ENCODE assay signal across 22 cellular contexts in the genomic region with DNA sequence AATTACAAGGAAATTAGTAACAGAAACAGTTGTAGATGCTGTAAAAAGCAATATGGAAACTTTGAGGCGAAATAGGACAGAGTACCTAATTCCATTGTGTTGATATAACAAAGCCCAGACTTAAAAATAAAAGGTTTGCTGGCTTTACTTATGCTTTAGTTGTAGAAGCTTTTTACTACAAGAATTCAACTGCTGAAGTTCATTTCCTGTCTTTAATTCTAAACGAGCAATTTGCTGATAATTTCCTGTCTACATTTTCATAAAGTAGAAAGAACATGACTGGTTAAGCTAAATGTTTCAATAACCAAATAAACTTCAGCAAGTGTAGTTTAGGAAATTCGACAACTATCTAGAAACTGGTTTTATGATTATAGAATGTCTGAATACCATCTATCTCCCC.
DNase-seq lines count a peak whose midpoint lies in the region; ATAC-seq and TF ChIP-seq lines count a peak whose summit lies in the region.
"Had no signal": no experiment of that assay in that cellular context is flagged by ENCODE, and none has a peak within 500 bp of the region (broad histone marks: within the 10 kb centered on the region; RNA-seq: fewer than 3 reads in every experiment).

No MANE protein-coding gene starts in this region.

- CTCF ChIA-PET in SK-N-SH (lab: Yijun Ruan, JAX): interaction anchor here (3.1 kb wide), 1 partner anchor 91 kb away, joined by 9 read pairs; no protein-coding TSS in a partner anchor

- TF ChIP-seq POLR2A in lower leg skin (IDR thresholded peaks at IDR 0.05): no peak

- H3K4me3 Mint-ChIP-seq in HFFc6: no peak overlapping the region
- H3K4me3 Mint-ChIP-seq in endothelial cell (ENCODE audit: unreplicated experiment): peak overlapping the region; percentile 10
- H3K4me3 Mint-ChIP-seq: CD8-positive, alpha-beta memory T cell had no signal

- H3K9me2 ChIP-seq in SK-N-SH: no peaks in the 10 kb centered on the region

- H3K4me2 ChIP-seq in SK-N-SH: no peak overlapping the region
- H3K4me2 ChIP-seq in smooth muscle cell: no peak overlapping the region

- TF ChIP-seq EP300 in SK-N-SH (IDR thresholded peaks at IDR 0.05; ENCODE audit: borderline replicate concordance in 1 of 2, low read depth in 1 of 2, low read length in 1 of 2): no peak

- H3K36me3 ChIP-seq in SK-N-SH (replicated peaks in 1 of 2; ENCODE audit: control insufficient read depth in 1 of 2, insufficient read depth in 2 of 2, low read length in 1 of 2) (no peaks in the 10 kb centered on the region), smooth muscle cell (ENCODE audit: low read depth) (no peaks in the 10 kb centered on the region)
- H3K36me3 ChIP-seq: Peyer's patch, SJSA1 had no signal

- H3K79me2 ChIP-seq in SK-N-SH (ENCODE audit: insufficient read depth) (no peaks in the 10 kb centered on the region), smooth muscle cell (ENCODE audit: low read depth) (no peaks in the 10 kb centered on the region)

- H3K4me1 Mint-ChIP-seq in HFFc6 (ENCODE audit: low read depth) (peaks cover 81% of the 10 kb centered on the region), endothelial cell (ENCODE audit: unreplicated experiment) (peaks cover 47% of the 10 kb centered on the region)

- H3K27me3 Mint-ChIP-seq in HFFc6 (ENCODE audit: insufficient read depth) (no peaks in the 10 kb centered on the region; the same call in 1 of the 2 replicates), endothelial cell (ENCODE audit: unreplicated experiment) (no peaks in the 10 kb centered on the region)
- H3K27me3 Mint-ChIP-seq: CD8-positive, alpha-beta memory T cell had no signal

- H3K27ac Mint-ChIP-seq in HFFc6 (peak overlapping the region; percentile 20; the same call in 1 of the 2 replicates), endothelial cell (ENCODE audit: unreplicated experiment) (peak overlapping the region; percentile 95)
- H3K27ac Mint-ChIP-seq: CD8-positive, alpha-beta memory T cell had no signal

- H3K4me3 ChIP-seq in SK-N-SH (ENCODE audit: low read depth in 2 of 2, low read length in 1 of 2) (no peak overlapping the region), smooth muscle cell (no peak overlapping the region), lower leg skin (ENCODE audit: low read depth, poor library complexity, severe bottlenecking) (no peak overlapping the region)
- H3K4me3 ChIP-seq: K562, Peyer's patch, SJSA1 had no signal

- 83% methylated on average over 3 of the region's 3 CpGs for WGBS in SK-N-SH (ENCODE audit: low lambda C conversion rate)
- WGBS in smooth muscle cell (ENCODE audit: low lambda C conversion rate): 57% methylated on average over 3 of the region's 3 CpGs
- 54 to 62% methylated on average over 3 of the region's 3 CpGs for WGBS in lower leg skin, 2 donors

- H3K4me1 ChIP-seq in SK-N-SH (ENCODE audit: control insufficient read depth in 1 of 2, insufficient read depth in 2 of 2, low read depth in 1 of 2, low read length in 1 of 2) (peaks cover 12 to 50% of the 10 kb centered on the region in 2 experiments), smooth muscle cell (ENCODE audit: low read depth) (peaks cover 53% of the 10 kb centered on the region)
- H3K4me1 ChIP-seq: Peyer's patch had no signal

- no peak for DNase-seq in SK-N-SH
- DNase-seq in HFFc6: no peak
- no peak for DNase-seq in endothelial cell (ENCODE audit: low spot score)
- no peak for DNase-seq in smooth muscle cell (lab: John Stamatoyannopoulos, UW; ENCODE audit: unreplicated experiment)
- DNase-seq in amygdala (lab: John Stamatoyannopoulos, UW): no peak
- no peak for DNase-seq in lower leg skin (ENCODE audit: low spot score in 2 of 2)
- DNase-seq in stimulated activated CD4-positive, alpha-beta T cell treated with anti-CD3 and anti-CD28 coated beads, Interleukin-4, amount 100 ng/mL, for 4 hours: no peak
- DNase-seq: CD8-positive, alpha-beta memory T cell; EL; GF-D8; NCI-H1092 treated with DMSO at 0.1 percent for 48 hours; NCI-H2029 treated with DMSO at 0.1 percent for 48 hours; NCI-H226; NCI-H524 treated with DMSO at 0.1 percent for 48 hours; NCI-H82; Peyer's patch; SW 1271 had no signal

- H3K27me3 ChIP-seq in SK-N-SH (ENCODE audit: insufficient read depth) (no peaks in the 10 kb centered on the region), smooth muscle cell (ENCODE audit: low read depth) (no peaks in the 10 kb centered on the region)
- H3K27me3 ChIP-seq: Peyer's patch, SJSA1 had no signal

- no peak for TF ChIP-seq RAD21 in SK-N-SH (IDR thresholded peaks at IDR 0.05; ENCODE audit: low read length)

- intact Hi-C loops in lower leg skin (cut with DNase I; ENCODE audit: low total_unique reads): no loop called here

- peak overlapping the region; percentile 39; the same call in 1 of the 2 replicates for H2AFZ ChIP-seq in SK-N-SH (ENCODE audit: low read depth)
- peak overlapping the region; percentile 73 for H2AFZ ChIP-seq in smooth muscle cell (ENCODE audit: low read depth)

- no peak for ATAC-seq in SK-N-SH treated with all-trans-retinoic acid at 6 μM for 48 hours
- ATAC-seq: K562 had no signal

- POLR2A ChIA-PET in SK-N-SH (lab: Yijun Ruan, JAX): no interaction called here

- H3K9me3 ChIP-seq in SK-N-SH (no peaks in the 10 kb centered on the region), smooth muscle cell (replicated peaks; ENCODE audit: low read depth) (no peaks in the 10 kb centered on the region)
- H3K9me3 ChIP-seq: Peyer's patch, SJSA1 had no signal

- H4K20me1 ChIP-seq in SK-N-SH (ENCODE audit: insufficient read depth) (no peaks in the 10 kb centered on the region), smooth muscle cell (ENCODE audit: low read depth) (no peaks in the 10 kb centered on the region)

- H3F3A ChIP-seq in SK-N-SH (replicated peaks; ENCODE audit: insufficient read depth): peaks cover 26% of the 10 kb centered on the region
- peaks cover 6% of the 10 kb centered on the region for H3F3A ChIP-seq in smooth muscle cell (ENCODE audit: low read depth)

- H3K9ac ChIP-seq in SK-N-SH: no peak overlapping the region
- no peak overlapping the region for H3K9ac ChIP-seq in smooth muscle cell (ENCODE audit: low read depth)

- H3K27ac ChIP-seq in SK-N-SH (ENCODE audit: low read depth in 2 of 2, low read length in 1 of 2) (no peak overlapping the region), smooth muscle cell (ENCODE audit: low read depth) (no peak overlapping the region)
- H3K27ac ChIP-seq: 22Rv1, C4-2B, Peyer's patch, SJSA1 had no signal

- TF ChIP-seq CTCF in SK-N-SH (IDR thresholded peaks at IDR 0.05): no peak
- TF ChIP-seq CTCF in HFFc6 (IDR thresholded peaks at IDR 0.05): no peak
- TF ChIP-seq CTCF in endothelial cell (IDR thresholded peaks at IDR 0.05; ENCODE audit: unreplicated experiment): no peak
- no peak for TF ChIP-seq CTCF in smooth muscle cell (IDR thresholded peaks at IDR 0.05; ENCODE audit: borderline replicate concordance, insufficient read depth, poor library complexity, severe bottlenecking)
- no peak for TF ChIP-seq CTCF in lower leg skin (IDR thresholded peaks at IDR 0.05)

- H3K36me3 Mint-ChIP-seq in HFFc6 (ENCODE audit: low read depth) (no peaks in the 10 kb centered on the region; the same call in 1 of the 2 replicates), endothelial cell (ENCODE audit: low read depth, unreplicated experiment) (no peaks in the 10 kb centered on the region)
- H3K36me3 Mint-ChIP-seq: CD8-positive, alpha-beta memory T cell had no signal

- no peaks in the 10 kb centered on the region for H3K9me3 Mint-ChIP-seq in HFFc6
- no peaks in the 10 kb centered on the region for H3K9me3 Mint-ChIP-seq in endothelial cell (ENCODE audit: unreplicated experiment)

TF ChIP-seq in SK-N-SH, 30 proteins besides CTCF, POLR2A, EP300 and RAD21 (continues in another document):
- TF ChIP-seq, protein P1, sequence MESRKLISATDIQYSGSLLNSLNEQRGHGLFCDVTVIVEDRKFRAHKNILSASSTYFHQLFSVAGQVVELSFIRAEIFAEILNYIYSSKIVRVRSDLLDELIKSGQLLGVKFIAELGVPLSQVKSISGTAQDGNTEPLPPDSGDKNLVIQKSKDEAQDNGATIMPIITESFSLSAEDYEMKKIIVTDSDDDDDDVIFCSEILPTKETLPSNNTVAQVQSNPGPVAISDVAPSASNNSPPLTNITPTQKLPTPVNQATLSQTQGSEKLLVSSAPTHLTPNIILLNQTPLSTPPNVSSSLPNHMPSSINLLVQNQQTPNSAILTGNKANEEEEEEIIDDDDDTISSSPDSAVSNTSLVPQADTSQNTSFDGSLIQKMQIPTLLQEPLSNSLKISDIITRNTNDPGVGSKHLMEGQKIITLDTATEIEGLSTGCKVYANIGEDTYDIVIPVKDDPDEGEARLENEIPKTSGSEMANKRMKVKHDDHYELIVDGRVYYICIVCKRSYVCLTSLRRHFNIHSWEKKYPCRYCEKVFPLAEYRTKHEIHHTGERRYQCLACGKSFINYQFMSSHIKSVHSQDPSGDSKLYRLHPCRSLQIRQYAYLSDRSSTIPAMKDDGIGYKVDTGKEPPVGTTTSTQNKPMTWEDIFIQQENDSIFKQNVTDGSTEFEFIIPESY (IDR thresholded peaks at IDR 0.05; ENCODE audit: borderline replicate concordance, low read depth): no peak
- no peak for TF ChIP-seq CHD2 (IDR thresholded peaks at IDR 0.05; ENCODE audit: low read length, partially characterized antibody)
- no peak for TF ChIP-seq ELF1 (IDR thresholded peaks at IDR 0.05)
- no peak for TF ChIP-seq RXRA (IDR thresholded peaks at IDR 0.05; ENCODE audit: borderline replicate concordance, low read depth)
- no peak for TF ChIP-seq YY1 (IDR thresholded peaks at IDR 0.05; ENCODE audit: low read depth)

TF ChIP-seq in SK-N-SH treated with all-trans-retinoic acid at 6 μM for 48 hours, 23 proteins besides CTCF, POLR2A, EP300 and RAD21:
- TF ChIP-seq ARNTL (CRISPR knock-in tag; IDR thresholded peaks at IDR 0.05; ENCODE audit: borderline replicate concordance, low read depth): no peak
- no peak for TF ChIP-seq ZFP3 (CRISPR knock-in tag; IDR thresholded peaks at IDR 0.05)
- TF ChIP-seq RARB (CRISPR knock-in tag; IDR thresholded peaks at IDR 0.05): no peak
- no peak for TF ChIP-seq ZNF8 (CRISPR knock-in tag; IDR thresholded peaks at IDR 0.05)
- no peak for TF ChIP-seq ZFP30 (CRISPR knock-in tag; IDR thresholded peaks at IDR 0.05)
- no peak for TF ChIP-seq ZNF565 (CRISPR knock-in tag; conservative IDR thresholded peaks at IDR 0.05; ENCODE audit: low read depth)
